26 cellular contexts compared by ENCODE assay signal in genomic region chr11:95732930-95733602, GRCh38.
"Had no signal": no experiment of that assay in that cellular context is flagged by ENCODE, and none has a peak within 500 bp of the region (broad histone marks: within the 10 kb centered on the region; RNA-seq: fewer than 3 reads in every experiment).

No MANE protein-coding gene starts in this region.

- H3K4me3 ChIP-seq: adrenal gland, body of pancreas, breast epithelium, MG63, SJSA1 had no signal

- H3K27ac ChIP-seq: adrenal gland, body of pancreas, breast epithelium, SJSA1 had no signal

- H3K4me3 Mint-ChIP-seq: activated CD4-positive, alpha-beta T cell treated with anti-CD3 and anti-CD28 coated beads, Interleukin-2, amount 10 ng/mL, durations not matched to agents 24 days and 14 days; activated CD8-positive, alpha-beta T cell treated with anti-CD3 and anti-CD28 coated beads for 36 hours; activated naive CD4-positive, alpha-beta T cell treated with anti-CD3 and anti-CD28 coated beads, Interleukin-2, amount 50 U/mL, for 24 hours; T-helper 1 cell treated with Interleukin-12 subunit alpha and Interleukin-12 subunit beta and Interleukin-4 antibody, amounts not matched to agents 30 μg/mL and 1 μg/mL, for 36 hours; T-helper 2 cell treated with Interferon-gamma antibody and Interleukin-4, amounts not matched to agents 5 μg/mL and 100 μg/mL, for 36 hours had no signal

- H3K9me2 ChIP-seq: SK-N-SH had no signal

- H3K9me3 Mint-ChIP-seq: activated CD8-positive, alpha-beta T cell treated with anti-CD3 and anti-CD28 coated beads for 36 hours; activated naive CD4-positive, alpha-beta T cell treated with anti-CD3 and anti-CD28 coated beads, Interleukin-2, amount 50 U/mL, for 24 hours; activated T-helper 2 cell treated with anti-CD3 and anti-CD28 coated beads, Interferon-gamma antibody, Interleukin-2, Interleukin-4, amounts not matched to agents 10 μg/mL and 5 μg/mL and 100 μg/mL, durations not matched to agents 14 hours and 24 hours and 36 hours; T-helper 1 cell treated with Interleukin-12 subunit alpha and Interleukin-12 subunit beta and Interleukin-4 antibody, amounts not matched to agents 30 μg/mL and 1 μg/mL, for 36 hours; T-helper 2 cell treated with Interferon-gamma antibody and Interleukin-4, amounts not matched to agents 5 μg/mL and 100 μg/mL, for 36 hours had no signal

- H3K9me3 ChIP-seq: adrenal gland, body of pancreas, breast epithelium, MG63, SJSA1, SK-N-SH had no signal

- H3K27ac Mint-ChIP-seq: activated CD8-positive, alpha-beta T cell treated with anti-CD3 and anti-CD28 coated beads for 36 hours; activated naive CD4-positive, alpha-beta T cell treated with anti-CD3 and anti-CD28 coated beads, Interleukin-2, amount 50 U/mL, for 24 hours; activated T-helper 2 cell treated with anti-CD3 and anti-CD28 coated beads, Interferon-gamma antibody, Interleukin-2, Interleukin-4, amounts not matched to agents 10 μg/mL and 5 μg/mL and 100 μg/mL, durations not matched to agents 14 hours and 24 hours and 36 hours; T-helper 1 cell treated with Interleukin-12 subunit alpha and Interleukin-12 subunit beta and Interleukin-4 antibody, amounts not matched to agents 30 μg/mL and 1 μg/mL, for 36 hours; T-helper 2 cell treated with Interferon-gamma antibody and Interleukin-4, amounts not matched to agents 5 μg/mL and 100 μg/mL, for 36 hours had no signal

- H3K4me2 ChIP-seq: SK-N-SH had no signal

- DNase-seq: activated CD4-positive, alpha-beta T cell treated with anti-CD3 and anti-CD28 coated beads, Interleukin-2, amount 10 ng/mL, durations not matched to agents 24 days and 14 days; activated CD4-positive, alpha-beta T cell treated with anti-CD3 and anti-CD28 coated beads, Interleukin-2, amount 50 U/mL, for 4 hours; activated CD8-positive, alpha-beta T cell treated with anti-CD3 and anti-CD28 coated beads for 36 hours; activated gamma-delta T cell; activated naive CD4-positive, alpha-beta T cell treated with Interleukin-2 at 50 U/mL for 16 hours; activated T-cell treated with anti-CD3 and anti-CD28 coated beads, Interleukin-2, amount 50 U/mL, for 1 hour; adrenal gland; body of pancreas; Karpas-422; MG63; NCI-H1048; NCI-H1105 treated with DMSO at 0.1 percent for 48 hours; NCI-H1436; NCI-H1694 treated with DMSO at 0.1 percent for 48 hours; NCI-H2029; NCI-H345; NCI-H524 treated with DMSO at 0.1 percent for 48 hours; SHP77; SK-N-SH had no signal

- ATAC-seq: activated CD8-positive, alpha-beta T cell treated with anti-CD3 and anti-CD28 coated beads for 36 hours; body of pancreas; Panc1 had no signal

- H3K9ac ChIP-seq: SK-N-SH had no signal

- H3K27me3 Mint-ChIP-seq: activated naive CD4-positive, alpha-beta T cell treated with anti-CD3 and anti-CD28 coated beads, Interleukin-2, amount 50 U/mL, for 24 hours had no signal

- H3K27me3 ChIP-seq: adrenal gland, body of pancreas, breast epithelium, SJSA1 had no signal

- H3K36me3 ChIP-seq: adrenal gland, breast epithelium, MG63, SJSA1 had no signal

- H3K4me1 ChIP-seq: breast epithelium, SJSA1 had no signal
